ENCODE assay signal across 1 cellular context in genomic region chr17:44314524-44314868, GRCh38.
TF ChIP-seq lines count a peak whose summit lies in the region.

No MANE protein-coding gene starts in this region.

TF ChIP-seq in HepG2, 621 proteins besides CTCF, POLR2A, EP300 and RAD21:
- TF ChIP-seq ZNF180 (CRISPR knock-in tag; IDR thresholded peaks at IDR 0.05; ENCODE audit: borderline replicate concordance, low read depth) (no peak), SKI (IDR thresholded peaks at IDR 0.05; ENCODE audit: partially characterized antibody) (no peak), MTA3 (CRISPR knock-in tag; IDR thresholded peaks at IDR 0.05) (no peak), HOXD1 (CRISPR knock-in tag; IDR thresholded peaks at IDR 0.05) (no peak), BCL6 (CRISPR knock-in tag; IDR thresholded peaks at IDR 0.05) (no peak), DZIP1 (CRISPR knock-in tag; IDR thresholded peaks at IDR 0.05) (0 out of 2 replicates have a peak, but pooled peaks have one; percentile 40), ISL2 (CRISPR knock-in tag; IDR thresholded peaks at IDR 0.05) (no peak), SNAPC5 (CRISPR knock-in tag; IDR thresholded peaks at IDR 0.05; ENCODE audit: borderline replicate concordance) (no peak), MXD1 (CRISPR knock-in tag; IDR thresholded peaks at IDR 0.05) (0 out of 2 replicates have a peak, but pooled peaks have one; percentile 27), MTA1 (CRISPR knock-in tag; IDR thresholded peaks at IDR 0.05; ENCODE audit: borderline replicate concordance) (0 out of 2 replicates have a peak, but pooled peaks have one; percentile 42), BRD4 (CRISPR knock-in tag; IDR thresholded peaks at IDR 0.05) (no peak)
TF ChIP-seq in HepG2: peak in this region for 3.
